1 cellular context compared by ENCODE assay signal in the genomic region with DNA sequence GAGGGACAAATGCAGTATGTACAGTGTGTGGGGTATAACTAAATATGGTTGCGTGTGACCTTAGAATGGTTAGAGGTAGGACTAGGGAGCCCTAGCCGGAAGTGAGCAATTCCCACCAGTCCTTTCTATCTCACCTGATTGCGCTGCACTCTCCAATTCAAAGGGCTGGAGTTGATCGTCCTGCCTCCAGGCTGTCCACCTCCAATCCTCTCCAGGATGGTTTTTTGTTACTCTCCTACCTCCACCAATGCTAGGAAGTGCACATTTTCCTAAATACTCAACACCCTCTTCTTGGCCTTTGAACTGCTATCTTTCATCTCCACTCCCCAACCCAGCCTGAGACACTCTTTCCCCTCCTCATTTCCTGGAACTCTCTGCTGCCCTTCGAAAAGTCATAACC.
TF ChIP-seq lines count a peak whose summit lies in the region.

No MANE protein-coding gene starts in this region.

TF ChIP-seq in K562, 482 proteins besides CTCF, POLR2A, EP300 and RAD21 (continues in another document):
- no peak for TF ChIP-seq ZNF280B (CRISPR knock-in tag; IDR thresholded peaks at IDR 0.05)
- TF ChIP-seq, protein P1, sequence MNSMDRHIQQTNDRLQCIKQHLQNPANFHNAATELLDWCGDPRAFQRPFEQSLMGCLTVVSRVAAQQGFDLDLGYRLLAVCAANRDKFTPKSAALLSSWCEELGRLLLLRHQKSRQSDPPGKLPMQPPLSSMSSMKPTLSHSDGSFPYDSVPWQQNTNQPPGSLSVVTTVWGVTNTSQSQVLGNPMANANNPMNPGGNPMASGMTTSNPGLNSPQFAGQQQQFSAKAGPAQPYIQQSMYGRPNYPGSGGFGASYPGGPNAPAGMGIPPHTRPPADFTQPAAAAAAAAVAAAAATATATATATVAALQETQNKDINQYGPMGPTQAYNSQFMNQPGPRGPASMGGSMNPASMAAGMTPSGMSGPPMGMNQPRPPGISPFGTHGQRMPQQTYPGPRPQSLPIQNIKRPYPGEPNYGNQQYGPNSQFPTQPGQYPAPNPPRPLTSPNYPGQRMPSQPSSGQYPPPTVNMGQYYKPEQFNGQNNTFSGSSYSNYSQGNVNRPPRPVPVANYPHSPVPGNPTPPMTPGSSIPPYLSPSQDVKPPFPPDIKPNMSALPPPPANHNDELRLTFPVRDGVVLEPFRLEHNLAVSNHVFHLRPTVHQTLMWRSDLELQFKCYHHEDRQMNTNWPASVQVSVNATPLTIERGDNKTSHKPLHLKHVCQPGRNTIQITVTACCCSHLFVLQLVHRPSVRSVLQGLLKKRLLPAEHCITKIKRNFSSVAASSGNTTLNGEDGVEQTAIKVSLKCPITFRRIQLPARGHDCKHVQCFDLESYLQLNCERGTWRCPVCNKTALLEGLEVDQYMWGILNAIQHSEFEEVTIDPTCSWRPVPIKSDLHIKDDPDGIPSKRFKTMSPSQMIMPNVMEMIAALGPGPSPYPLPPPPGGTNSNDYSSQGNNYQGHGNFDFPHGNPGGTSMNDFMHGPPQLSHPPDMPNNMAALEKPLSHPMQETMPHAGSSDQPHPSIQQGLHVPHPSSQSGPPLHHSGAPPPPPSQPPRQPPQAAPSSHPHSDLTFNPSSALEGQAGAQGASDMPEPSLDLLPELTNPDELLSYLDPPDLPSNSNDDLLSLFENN (IDR thresholded peaks at IDR 0.05; ENCODE audit: low read depth in 2 of 2, low read length in 2 of 2) = no peak
- no peak for TF ChIP-seq CHD1 (IDR thresholded peaks at IDR 0.05; ENCODE audit: low read length)
- TF ChIP-seq SMARCA5 (IDR thresholded peaks at IDR 0.05) = no peak
- no peak for TF ChIP-seq ZC3H11A (IDR thresholded peaks at IDR 0.05; ENCODE audit: low read depth, low read length)
- TF ChIP-seq NUFIP1 (IDR thresholded peaks at IDR 0.05; ENCODE audit: partially characterized antibody) = no peak
- TF ChIP-seq, protein P2, sequence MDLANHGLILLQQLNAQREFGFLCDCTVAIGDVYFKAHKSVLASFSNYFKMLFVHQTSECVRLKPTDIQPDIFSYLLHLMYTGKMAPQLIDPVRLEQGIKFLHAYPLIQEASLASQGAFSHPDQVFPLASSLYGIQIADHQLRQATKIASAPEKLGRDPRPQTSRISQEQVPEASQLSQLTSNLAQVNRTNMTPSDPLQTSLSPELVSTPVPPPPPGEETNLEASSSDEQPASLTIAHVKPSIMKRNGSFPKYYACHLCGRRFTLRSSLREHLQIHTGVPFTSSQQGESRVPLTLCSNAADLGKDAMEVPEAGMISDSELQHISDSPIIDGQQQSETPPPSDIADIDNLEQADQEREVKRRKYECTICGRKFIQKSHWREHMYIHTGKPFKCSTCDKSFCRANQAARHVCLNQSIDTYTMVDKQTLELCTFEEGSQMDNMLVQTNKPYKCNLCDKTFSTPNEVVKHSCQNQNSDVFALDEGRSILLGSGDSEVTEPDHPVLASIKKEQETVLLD (IDR thresholded peaks at IDR 0.05) = no peak
- no peak for TF ChIP-seq KDM4B (IDR thresholded peaks at IDR 0.05; ENCODE audit: borderline replicate concordance in 2 of 2, low read depth in 1 of 2)
- TF ChIP-seq MLLT1 (IDR thresholded peaks at IDR 0.05) = peak in 1 of 2 experiments; percentile 52; a peak in 1 of 4 replicates
- peak; percentile 75 for TF ChIP-seq SMARCA4 (IDR thresholded peaks at IDR 0.05)
- TF ChIP-seq PTRF (tag; IDR thresholded peaks at IDR 0.05) = peak; percentile 38; the same call in 1 of the 2 replicates
- TF ChIP-seq ARNT (IDR thresholded peaks at IDR 0.05) = 0 out of 4 replicates have a peak, but pooled peaks of 1 of the 2 experiments have one; percentile 26
- TF ChIP-seq ETV5 (CRISPR knock-in tag; IDR thresholded peaks at IDR 0.05; ENCODE audit: low read depth) = no peak
- TF ChIP-seq ZNF511 (CRISPR knock-in tag; IDR thresholded peaks at IDR 0.05) = no peak
- TF ChIP-seq TRIM24 (IDR thresholded peaks at IDR 0.05) = peak in 1 of 2 experiments; percentile 16; a peak in 1 of 4 replicates
- TF ChIP-seq NFE2 (IDR thresholded peaks at IDR 0.05; ENCODE audit: low read depth) = no peak
- TF ChIP-seq ATF1 (CRISPR knock-in tag; IDR thresholded peaks at IDR 0.05) = no peak
- peak; percentile 15; the same call in 1 of the 2 replicates for TF ChIP-seq ATF1 (tag; IDR thresholded peaks at IDR 0.05)
- no peak for TF ChIP-seq ARID2 (IDR thresholded peaks at IDR 0.05)
- no peak for TF ChIP-seq ILK (tag; IDR thresholded peaks at IDR 0.05; ENCODE audit: borderline replicate concordance, low read depth)
- TF ChIP-seq ZNF766 (CRISPR knock-in tag; conservative IDR thresholded peaks at IDR 0.05) = no peak
- TF ChIP-seq ARID1B (IDR thresholded peaks at IDR 0.05) = peak; percentile 74
- TF ChIP-seq DLX4 (CRISPR knock-in tag; IDR thresholded peaks at IDR 0.05) = no peak
- no peak for TF ChIP-seq NR2C2 (CRISPR knock-in tag; IDR thresholded peaks at IDR 0.05)
- peak; percentile 90 for TF ChIP-seq NR2C2 (tag; IDR thresholded peaks at IDR 0.05)
- peak; percentile 32; the same call in 1 of the 2 replicates for TF ChIP-seq NCOR1 (IDR thresholded peaks at IDR 0.05)
- TF ChIP-seq ETV1 (tag; conservative IDR thresholded peaks at IDR 0.05; ENCODE audit: low read depth) = peak; percentile 63
- no peak for TF ChIP-seq PYGO2 (tag; IDR thresholded peaks at IDR 0.05)
- TF ChIP-seq EHMT2 (IDR thresholded peaks at IDR 0.05) = 0 out of 2 replicates have a peak, but pooled peaks have one; percentile 65
- no peak for TF ChIP-seq ELF1 (tag; IDR thresholded peaks at IDR 0.05)
- peak; percentile 59 for TF ChIP-seq CBFA2T3 (IDR thresholded peaks at IDR 0.05)
- TF ChIP-seq SAFB2 (IDR thresholded peaks at IDR 0.05; ENCODE audit: borderline replicate concordance, low read depth, low read length, severe bottlenecking) = no peak
- peak; percentile 48; the same call in 1 of the 2 replicates for TF ChIP-seq DMBX1 (CRISPR knock-in tag; IDR thresholded peaks at IDR 0.05; ENCODE audit: borderline replicate concordance)
- TF ChIP-seq MXI1 (IDR thresholded peaks at IDR 0.05; ENCODE audit: low read depth, low read length) = no peak
- peak; percentile 55; the same call in 1 of the 2 replicates for TF ChIP-seq NFATC3 (IDR thresholded peaks at IDR 0.05)
- TF ChIP-seq LEF1 (IDR thresholded peaks at IDR 0.05) = peak; percentile 67
- TF ChIP-seq GATA2 (CRISPR knock-in tag; IDR thresholded peaks at IDR 0.05) = 0 out of 2 replicates have a peak, but pooled peaks have one; percentile 31
- peak; percentile 89 for TF ChIP-seq NR2C1 (IDR thresholded peaks at IDR 0.05)
- TF ChIP-seq NR2C1 (tag; IDR thresholded peaks at IDR 0.05) = peak; percentile 90
- TF ChIP-seq L3MBTL2 (IDR thresholded peaks at IDR 0.05) = peak; percentile 28; the same call in 1 of the 2 replicates
- no peak for TF ChIP-seq KLF10 (CRISPR knock-in tag; IDR thresholded peaks at IDR 0.05)
- no peak for TF ChIP-seq NR4A1 (CRISPR knock-in tag; IDR thresholded peaks at IDR 0.05)
- TF ChIP-seq NR4A1 (tag; IDR thresholded peaks at IDR 0.05) = peak; percentile 66; the same call in 1 of the 2 replicates
- no peak for TF ChIP-seq NFXL1 (CRISPR knock-in tag; IDR thresholded peaks at IDR 0.05)
- no peak for TF ChIP-seq FOS (IDR thresholded peaks at IDR 0.05; ENCODE audit: extremely low read depth, insufficient read length)
- TF ChIP-seq NR2F6 (CRISPR knock-in tag; IDR thresholded peaks at IDR 0.05) = no peak
- TF ChIP-seq ZEB2 (IDR thresholded peaks at IDR 0.05) = peak; percentile 60; the same call in 1 of the 2 replicates
- no peak for TF ChIP-seq ZNF75A (CRISPR knock-in tag; IDR thresholded peaks at IDR 0.05)
- TF ChIP-seq ID3 (CRISPR knock-in tag; IDR thresholded peaks at IDR 0.05) = no peak
- TF ChIP-seq ID3 (tag; IDR thresholded peaks at IDR 0.05) = 0 out of 2 replicates have a peak, but pooled peaks have one; percentile 63
- no peak for TF ChIP-seq XRCC3 (IDR thresholded peaks at IDR 0.05)
- TF ChIP-seq BRD9 (IDR thresholded peaks at IDR 0.05; ENCODE audit: low read depth, partially characterized antibody) = peak; percentile 51
- TF ChIP-seq, protein P3, sequence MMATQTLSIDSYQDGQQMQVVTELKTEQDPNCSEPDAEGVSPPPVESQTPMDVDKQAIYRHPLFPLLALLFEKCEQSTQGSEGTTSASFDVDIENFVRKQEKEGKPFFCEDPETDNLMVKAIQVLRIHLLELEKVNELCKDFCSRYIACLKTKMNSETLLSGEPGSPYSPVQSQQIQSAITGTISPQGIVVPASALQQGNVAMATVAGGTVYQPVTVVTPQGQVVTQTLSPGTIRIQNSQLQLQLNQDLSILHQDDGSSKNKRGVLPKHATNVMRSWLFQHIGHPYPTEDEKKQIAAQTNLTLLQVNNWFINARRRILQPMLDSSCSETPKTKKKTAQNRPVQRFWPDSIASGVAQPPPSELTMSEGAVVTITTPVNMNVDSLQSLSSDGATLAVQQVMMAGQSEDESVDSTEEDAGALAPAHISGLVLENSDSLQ (IDR thresholded peaks at IDR 0.05) = no peak
- TF ChIP-seq CBX1 (IDR thresholded peaks at IDR 0.05; ENCODE audit: low read depth) = no peak
- TF ChIP-seq HMGN3 (IDR thresholded peaks at IDR 0.05; ENCODE audit: borderline replicate concordance, extremely low read depth, insufficient read length, low read depth, low read length) = no peak
- TF ChIP-seq CXXC5 (CRISPR knock-in tag; IDR thresholded peaks at IDR 0.05) = peak; percentile 10; the same call in 1 of the 2 replicates
- TF ChIP-seq NRF1 (conservative IDR thresholded peaks at IDR 0.05 in 1 of 2, IDR thresholded peaks at IDR 0.05 in 1 of 2) = peak in 1 of 2 experiments; percentile 47; a peak in 2 of 4 replicates
- TF ChIP-seq, protein P4, sequence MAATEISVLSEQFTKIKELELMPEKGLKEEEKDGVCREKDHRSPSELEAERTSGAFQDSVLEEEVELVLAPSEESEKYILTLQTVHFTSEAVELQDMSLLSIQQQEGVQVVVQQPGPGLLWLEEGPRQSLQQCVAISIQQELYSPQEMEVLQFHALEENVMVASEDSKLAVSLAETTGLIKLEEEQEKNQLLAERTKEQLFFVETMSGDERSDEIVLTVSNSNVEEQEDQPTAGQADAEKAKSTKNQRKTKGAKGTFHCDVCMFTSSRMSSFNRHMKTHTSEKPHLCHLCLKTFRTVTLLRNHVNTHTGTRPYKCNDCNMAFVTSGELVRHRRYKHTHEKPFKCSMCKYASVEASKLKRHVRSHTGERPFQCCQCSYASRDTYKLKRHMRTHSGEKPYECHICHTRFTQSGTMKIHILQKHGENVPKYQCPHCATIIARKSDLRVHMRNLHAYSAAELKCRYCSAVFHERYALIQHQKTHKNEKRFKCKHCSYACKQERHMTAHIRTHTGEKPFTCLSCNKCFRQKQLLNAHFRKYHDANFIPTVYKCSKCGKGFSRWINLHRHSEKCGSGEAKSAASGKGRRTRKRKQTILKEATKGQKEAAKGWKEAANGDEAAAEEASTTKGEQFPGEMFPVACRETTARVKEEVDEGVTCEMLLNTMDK (IDR thresholded peaks at IDR 0.05; ENCODE audit: borderline replicate concordance, insufficient read depth, low read depth, low read length, poor library complexity, severe bottlenecking) = no peak
- TF ChIP-seq JUND (IDR thresholded peaks at IDR 0.05; ENCODE audit: borderline replicate concordance, low read depth, low read length) = no peak
- TF ChIP-seq JUND (tag; IDR thresholded peaks at IDR 0.05; ENCODE audit: borderline replicate concordance, low read depth, low read length) = no peak; the same call in 2 of the 3 replicates
- no peak for TF ChIP-seq DACH1 (IDR thresholded peaks at IDR 0.05; ENCODE audit: partially characterized antibody)
- TF ChIP-seq BMI1 (IDR thresholded peaks at IDR 0.05; ENCODE audit: low read length) = no peak
